26 cellular contexts compared by ENCODE assay signal in genomic region chr2:49834433-49834832, GRCh38.
"Had no signal": no experiment of that assay in that cellular context is flagged by ENCODE, and none has a peak within 500 bp of the region (broad histone marks: within the 10 kb centered on the region; RNA-seq: fewer than 3 reads in every experiment).

No MANE protein-coding gene starts in this region.

- H3K9me3 ChIP-seq: esophagus muscularis mucosa, gastrocnemius medialis had no signal

- H3K36me3 ChIP-seq: brain microvascular endothelial cell, esophagus muscularis mucosa, gastrocnemius medialis had no signal

- DNase-seq: activated CD4-positive, alpha-beta memory T cell treated with anti-CD3 and anti-CD28 coated beads, Interleukin-2, amount 10 ng/mL, durations not matched to agents 7 days and 5 days; activated CD4-positive, alpha-beta T cell treated with anti-CD3 and anti-CD28 coated beads for 36 hours; activated CD4-positive, alpha-beta T cell treated with anti-CD3 and anti-CD28 coated beads, Interleukin-2, amount 10 ng/mL, durations not matched to agents 24 days and 14 days; activated CD4-positive, CD25-positive, alpha-beta regulatory T cell; activated CD4-positive, CD25-positive, alpha-beta regulatory T cell treated with anti-CD3 and anti-CD28 coated beads, Interleukin-2, amount 50 U/mL, for 72 hours; activated CD8-positive, alpha-beta memory T cell treated with anti-CD3 and anti-CD28 coated beads, Interleukin-2, amount 50 U/mL, for 48 hours; activated gamma-delta T cell; activated naive CD4-positive, alpha-beta T cell; activated naive CD4-positive, alpha-beta T cell treated with anti-CD3 and anti-CD28 coated beads, Interleukin-2, amount 10 ng/mL, durations not matched to agents 7 days and 5 days; activated T-cell treated with anti-CD3 and anti-CD28 coated beads for 4 hours; activated T-cell treated with anti-CD3 and anti-CD28 coated beads, Interleukin-2, amount 50 U/mL, for 24 hours; activated T-cell treated with anti-CD3 and anti-CD28 coated beads, Interleukin-2, amount 50 U/mL, for 72 hours; amniotic stem cell; anterior cingulate cortex; brain microvascular endothelial cell; caudate nucleus; cortex of kidney; dermis blood vessel endothelial cell; effector CD4-positive, alpha-beta T cell; effector memory CD8-positive, alpha-beta T cell; erythroblast; foreskin keratinocyte; gastrocnemius medialis; glutamatergic neuron; T-helper 2 cell had no signal

- H3K27me3 ChIP-seq: brain microvascular endothelial cell, esophagus muscularis mucosa, foreskin keratinocyte, gastrocnemius medialis had no signal

- H3K27ac ChIP-seq: brain microvascular endothelial cell, esophagus muscularis mucosa, foreskin keratinocyte, gastrocnemius medialis had no signal

- H3K4me1 ChIP-seq: foreskin keratinocyte, gastrocnemius medialis had no signal

- H3K4me3 ChIP-seq: esophagus muscularis mucosa, gastrocnemius medialis had no signal
